ENCODE assay signal across 18 cellular contexts in genomic region chr6:137751768-137752560, GRCh38.
"Had no signal": no experiment of that assay in that cellular context is flagged by ENCODE, and none has a peak within 500 bp of the region (broad histone marks: within the 10 kb centered on the region; RNA-seq: fewer than 3 reads in every experiment).

No MANE protein-coding gene starts in this region.

- H3K4me3 ChIP-seq: left lung had no signal

- H3K36me3 ChIP-seq: left lung, WERI-Rb-1 had no signal

- H3K27ac ChIP-seq: left lung, WERI-Rb-1 had no signal

- ATAC-seq: activated T-cell treated with anti-CD3 and anti-CD28 coated beads, Interleukin-2, amount 50 U/mL, for 72 hours; left lung; stimulated activated naive CD8-positive, alpha-beta T cell treated with anti-CD3 and anti-CD28 coated beads, Interleukin-15, amount 100 ng/mL, for 72 hours had no signal

- H3K9me3 ChIP-seq: left lung had no signal

- DNase-seq: activated CD4-positive, alpha-beta T cell treated with anti-CD3 and anti-CD28 coated beads, Interleukin-2, amount 50 U/mL, for 4 hours; activated gamma-delta T cell; activated T-cell treated with anti-CD3 and anti-CD28 coated beads, Interleukin-2, amount 50 U/mL, for 72 hours; cerebellar nuclear complex; cortex of kidney; erythroblast; head of caudate nucleus; kidney; left lung; mammary epithelial cell; nephron progenitor cell; occipital lobe; posterior cingulate gyrus; stimulated activated naive CD8-positive, alpha-beta T cell treated with anti-CD3 and anti-CD28 coated beads, Interleukin-15, amount 100 ng/mL, for 72 hours; WERI-Rb-1 had no signal

- FAIRE-seq: bronchial epithelial cell, endometrium, frontal cortex, kidney had no signal

- H3K27me3 ChIP-seq: left lung had no signal
